ENCODE assay signal across 8 cellular contexts in genomic region chr5:165209101-165209727, GRCh38.
DNase-seq lines count a peak whose midpoint lies in the region; ATAC-seq and TF ChIP-seq lines count a peak whose summit lies in the region.

No MANE protein-coding gene starts in this region.

- H2AFZ ChIP-seq in DND-41 (ENCODE audit: low read depth, low read length), result no peak overlapping the region
- no peak overlapping the region for H2AFZ ChIP-seq in Karpas-422 (ENCODE audit: low read length)

- no peak for ATAC-seq in DND-41 (ENCODE audit: insufficient read depth, low read depth)
- ATAC-seq in lung (ENCODE audit: insufficient read depth, low FRiP score), result no peak
- ATAC-seq in GM19324 (IDR thresholded peaks at IDR 0.05; ENCODE audit: low FRiP score, unreplicated experiment), result no peak

- no peaks in the 10 kb centered on the region for H3K36me3 ChIP-seq in DND-41 (ENCODE audit: insufficient read depth, low read length)
- no peaks in the 10 kb centered on the region for H3K36me3 ChIP-seq in Karpas-422 (ENCODE audit: insufficient read depth, low read length)
- H3K36me3 ChIP-seq in lung (ENCODE audit: control insufficient read depth in 2 of 2, insufficient read depth in 2 of 2, low read length in 2 of 2), result no peaks in the 10 kb centered on the region

- H3K9ac ChIP-seq in DND-41 (ENCODE audit: low read depth, low read length) (no peak overlapping the region), Karpas-422 (ENCODE audit: low read length) (no peak overlapping the region)

- H3K9me3 ChIP-seq in DND-41 (ENCODE audit: insufficient read depth, low read length, severe bottlenecking), result no peaks in the 10 kb centered on the region
- no peaks in the 10 kb centered on the region for H3K9me3 ChIP-seq in Karpas-422 (ENCODE audit: low read length)
- no peaks in the 10 kb centered on the region for H3K9me3 ChIP-seq in lung (ENCODE audit: control insufficient read depth in 2 of 2, insufficient read depth in 1 of 2, low read length in 1 of 2)

- H3K9me2 ChIP-seq in Karpas-422 (replicated peaks; ENCODE audit: insufficient read depth, low read length), result no peaks in the 10 kb centered on the region

- DNase-seq in DND-41 (no peak), Karpas-422 (peak; percentile 62), astrocyte of the cerebellum (ENCODE audit: low read depth) (peak; percentile 26), lung (ENCODE audit: low spot score) (no peak), NCI-H2196 (lab: John Stamatoyannopoulos, UW; ENCODE audit: unreplicated experiment) (no peak), NCI-H1092 treated with DMSO at 0.1 percent for 48 hours (lab: John Stamatoyannopoulos, UW) (no peak), NCI-H510A (lab: John Stamatoyannopoulos, UW) (no peak)

- H3K4me3 ChIP-seq in DND-41 (ENCODE audit: low read depth in 1 of 2, low read length in 2 of 2), result no peak overlapping the region
- H3K4me3 ChIP-seq in Karpas-422 (ENCODE audit: low read length), result no peak overlapping the region
- no peak overlapping the region for H3K4me3 ChIP-seq in astrocyte of the cerebellum (ENCODE audit: low read depth, low read length)
- no peak overlapping the region for H3K4me3 ChIP-seq in lung

- H3K4me2 ChIP-seq in DND-41 (ENCODE audit: insufficient read depth, low read length) (no peak overlapping the region), Karpas-422 (ENCODE audit: low read depth, low read length, poor library complexity, severe bottlenecking) (no peak overlapping the region)

- WGBS in lung, 2 donors, result 0% methylated on average over 1 of the region's 1 CpG

- H3K27ac ChIP-seq in DND-41 (ENCODE audit: low read length) (no peak overlapping the region), Karpas-422 (ENCODE audit: low read length) (no peak overlapping the region), lung (ENCODE audit: low read depth in 1 of 2, low read length in 1 of 2) (no peak overlapping the region)

- H4K20me1 ChIP-seq in DND-41 (ENCODE audit: insufficient read depth, low read length), result no peaks in the 10 kb centered on the region
- H4K20me1 ChIP-seq in Karpas-422 (ENCODE audit: insufficient read depth, low read depth, low read length), result no peaks in the 10 kb centered on the region

- peak; percentile 72 for TF ChIP-seq CTCF in DND-41 (IDR thresholded peaks at IDR 0.05; ENCODE audit: borderline replicate concordance, extremely low read depth, low read length, poor library complexity, severe bottlenecking)
- TF ChIP-seq CTCF in astrocyte of the cerebellum (IDR thresholded peaks at IDR 0.05; ENCODE audit: low read depth, low read length, missing control alignments), result peak; percentile 58
- peak; percentile 31 for TF ChIP-seq CTCF in lung (IDR thresholded peaks at IDR 0.05; ENCODE audit: control extremely low read depth, extremely low read depth)

- H3K4me1 ChIP-seq in DND-41 (ENCODE audit: insufficient read depth, low read length) (no peaks in the 10 kb centered on the region), Karpas-422 (ENCODE audit: low read length) (no peaks in the 10 kb centered on the region), lung (ENCODE audit: control insufficient read depth in 2 of 2, insufficient read depth in 2 of 2, low read length in 2 of 2) (no peaks in the 10 kb centered on the region)

- H3K79me2 ChIP-seq in DND-41 (ENCODE audit: insufficient read depth, low read length) (no peaks in the 10 kb centered on the region), Karpas-422 (ENCODE audit: low read length) (no peaks in the 10 kb centered on the region)

- H3K27me3 ChIP-seq in DND-41 (ENCODE audit: insufficient read depth, low read length, poor library complexity) (no peaks in the 10 kb centered on the region), Karpas-422 (ENCODE audit: low read length) (no peaks in the 10 kb centered on the region), lung (ENCODE audit: control insufficient read depth, insufficient read depth) (no peaks in the 10 kb centered on the region)

- in situ Hi-C loops in astrocyte of the cerebellum (cut with HindIII; ENCODE audit: low sequenced_read_pairs), result no loop called here

Comparison
In these comparisons a context has a peak if more than half of its experiments do, and no peak if none do; other contexts are left out.
1. DNase-seq: peak in Karpas-422 (single experiment) and astrocyte of the cerebellum (single experiment); none in DND-41 (single experiment), lung (single experiment), NCI-H2196 (single experiment), NCI-H1092 treated with DMSO at 0.1 percent for 48 hours (single experiment) and NCI-H510A (single experiment).
2. Peak in every context shown above with its lines, with median percentiles within 50 percentile points of each other: CTCF ChIP-seq.